Comparison of ENCODE assay signal across 1 cellular context in the genomic region with DNA sequence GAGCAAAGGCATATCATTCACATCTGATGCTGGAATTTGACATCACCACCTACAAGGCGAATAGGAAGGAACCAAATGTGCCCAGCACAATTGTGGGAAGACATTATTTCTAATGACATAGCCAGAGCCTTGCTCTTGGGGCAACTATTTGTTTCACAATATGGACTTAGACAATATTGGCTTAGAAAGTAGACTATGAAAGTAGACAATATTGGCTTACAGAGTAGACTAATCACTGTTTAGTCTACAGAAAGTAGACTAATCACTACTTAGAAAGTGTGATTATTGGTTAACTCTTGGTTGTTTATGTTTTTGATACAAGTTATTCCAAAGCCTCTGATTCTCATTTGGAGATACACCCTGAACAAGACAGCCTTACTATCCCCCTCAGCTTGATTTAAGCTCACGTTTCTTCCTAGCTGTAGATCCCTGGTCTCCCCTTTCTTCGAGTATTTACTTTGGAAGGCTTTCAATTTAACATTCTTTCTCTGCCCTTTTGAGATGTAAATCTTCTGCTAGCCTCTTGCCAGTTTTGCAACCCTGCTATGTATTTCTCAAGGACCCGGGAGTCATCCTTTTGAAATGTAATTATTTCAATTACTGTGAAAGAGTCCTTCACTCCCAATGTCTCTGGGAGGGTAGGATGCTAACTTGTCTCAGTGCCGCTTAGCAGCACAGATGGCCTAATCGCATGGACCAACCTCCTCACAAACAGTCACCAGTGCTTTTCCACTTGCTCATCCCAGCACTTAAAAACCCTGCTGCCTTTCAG.
TF ChIP-seq lines count a peak whose summit lies in the region.

No MANE protein-coding gene starts in this region.

TF ChIP-seq in GM23338, 12 proteins besides CTCF, POLR2A, EP300 and RAD21 (continued from another document):
- TF ChIP-seq, protein P1, sequence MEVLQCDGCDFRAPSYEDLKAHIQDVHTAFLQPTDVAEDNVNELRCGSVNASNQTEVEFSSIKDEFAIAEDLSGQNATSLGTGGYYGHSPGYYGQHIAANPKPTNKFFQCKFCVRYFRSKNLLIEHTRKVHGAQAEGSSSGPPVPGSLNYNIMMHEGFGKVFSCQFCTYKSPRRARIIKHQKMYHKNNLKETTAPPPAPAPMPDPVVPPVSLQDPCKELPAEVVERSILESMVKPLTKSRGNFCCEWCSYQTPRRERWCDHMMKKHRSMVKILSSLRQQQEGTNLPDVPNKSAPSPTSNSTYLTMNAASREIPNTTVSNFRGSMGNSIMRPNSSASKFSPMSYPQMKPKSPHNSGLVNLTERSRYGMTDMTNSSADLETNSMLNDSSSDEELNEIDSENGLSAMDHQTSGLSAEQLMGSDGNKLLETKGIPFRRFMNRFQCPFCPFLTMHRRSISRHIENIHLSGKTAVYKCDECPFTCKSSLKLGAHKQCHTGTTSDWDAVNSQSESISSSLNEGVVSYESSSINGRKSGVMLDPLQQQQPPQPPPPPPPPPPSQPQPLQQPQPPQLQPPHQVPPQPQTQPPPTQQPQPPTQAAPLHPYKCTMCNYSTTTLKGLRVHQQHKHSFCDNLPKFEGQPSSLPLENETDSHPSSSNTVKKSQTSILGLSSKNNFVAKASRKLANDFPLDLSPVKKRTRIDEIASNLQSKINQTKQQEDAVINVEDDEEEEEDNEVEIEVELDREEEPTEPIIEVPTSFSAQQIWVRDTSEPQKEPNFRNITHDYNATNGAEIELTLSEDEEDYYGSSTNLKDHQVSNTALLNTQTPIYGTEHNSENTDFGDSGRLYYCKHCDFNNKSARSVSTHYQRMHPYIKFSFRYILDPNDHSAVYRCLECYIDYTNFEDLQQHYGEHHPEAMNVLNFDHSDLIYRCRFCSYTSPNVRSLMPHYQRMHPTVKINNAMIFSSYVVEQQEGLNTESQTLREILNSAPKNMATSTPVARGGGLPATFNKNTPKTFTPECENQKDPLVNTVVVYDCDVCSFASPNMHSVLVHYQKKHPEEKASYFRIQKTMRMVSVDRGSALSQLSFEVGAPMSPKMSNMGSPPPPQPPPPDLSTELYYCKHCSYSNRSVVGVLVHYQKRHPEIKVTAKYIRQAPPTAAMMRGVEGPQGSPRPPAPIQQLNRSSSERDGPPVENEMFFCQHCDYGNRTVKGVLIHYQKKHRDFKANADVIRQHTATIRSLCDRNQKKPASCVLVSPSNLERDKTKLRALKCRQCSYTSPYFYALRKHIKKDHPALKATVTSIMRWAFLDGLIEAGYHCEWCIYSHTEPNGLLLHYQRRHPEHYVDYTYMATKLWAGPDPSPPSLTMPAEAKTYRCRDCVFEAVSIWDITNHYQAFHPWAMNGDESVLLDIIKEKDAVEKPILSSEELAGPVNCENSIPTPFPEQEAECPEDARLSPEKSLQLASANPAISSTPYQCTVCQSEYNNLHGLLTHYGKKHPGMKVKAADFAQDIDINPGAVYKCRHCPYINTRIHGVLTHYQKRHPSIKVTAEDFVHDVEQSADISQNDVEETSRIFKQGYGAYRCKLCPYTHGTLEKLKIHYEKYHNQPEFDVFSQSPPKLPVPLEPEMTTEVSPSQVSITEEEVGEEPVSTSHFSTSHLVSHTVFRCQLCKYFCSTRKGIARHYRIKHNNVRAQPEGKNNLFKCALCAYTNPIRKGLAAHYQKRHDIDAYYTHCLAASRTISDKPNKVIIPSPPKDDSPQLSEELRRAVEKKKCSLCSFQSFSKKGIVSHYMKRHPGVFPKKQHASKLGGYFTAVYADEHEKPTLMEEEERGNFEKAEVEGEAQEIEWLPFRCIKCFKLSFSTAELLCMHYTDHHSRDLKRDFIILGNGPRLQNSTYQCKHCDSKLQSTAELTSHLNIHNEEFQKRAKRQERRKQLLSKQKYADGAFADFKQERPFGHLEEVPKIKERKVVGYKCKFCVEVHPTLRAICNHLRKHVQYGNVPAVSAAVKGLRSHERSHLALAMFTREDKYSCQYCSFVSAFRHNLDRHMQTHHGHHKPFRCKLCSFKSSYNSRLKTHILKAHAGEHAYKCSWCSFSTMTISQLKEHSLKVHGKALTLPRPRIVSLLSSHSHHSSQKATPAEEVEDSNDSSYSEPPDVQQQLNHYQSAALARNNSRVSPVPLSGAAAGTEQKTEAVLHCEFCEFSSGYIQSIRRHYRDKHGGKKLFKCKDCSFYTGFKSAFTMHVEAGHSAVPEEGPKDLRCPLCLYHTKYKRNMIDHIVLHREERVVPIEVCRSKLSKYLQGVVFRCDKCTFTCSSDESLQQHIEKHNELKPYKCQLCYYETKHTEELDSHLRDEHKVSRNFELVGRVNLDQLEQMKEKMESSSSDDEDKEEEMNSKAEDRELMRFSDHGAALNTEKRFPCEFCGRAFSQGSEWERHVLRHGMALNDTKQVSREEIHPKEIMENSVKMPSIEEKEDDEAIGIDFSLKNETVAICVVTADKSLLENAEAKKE (CRISPR knock-in tag; IDR thresholded peaks at IDR 0.05): no peak; the same call in 1 of the 2 replicates
- no peak for TF ChIP-seq JUNB (IDR thresholded peaks at IDR 0.05; ENCODE audit: unreplicated experiment)
- TF ChIP-seq ZNF114 (CRISPR knock-in tag; IDR thresholded peaks at IDR 0.05): no peak
- TF ChIP-seq, protein P2, sequence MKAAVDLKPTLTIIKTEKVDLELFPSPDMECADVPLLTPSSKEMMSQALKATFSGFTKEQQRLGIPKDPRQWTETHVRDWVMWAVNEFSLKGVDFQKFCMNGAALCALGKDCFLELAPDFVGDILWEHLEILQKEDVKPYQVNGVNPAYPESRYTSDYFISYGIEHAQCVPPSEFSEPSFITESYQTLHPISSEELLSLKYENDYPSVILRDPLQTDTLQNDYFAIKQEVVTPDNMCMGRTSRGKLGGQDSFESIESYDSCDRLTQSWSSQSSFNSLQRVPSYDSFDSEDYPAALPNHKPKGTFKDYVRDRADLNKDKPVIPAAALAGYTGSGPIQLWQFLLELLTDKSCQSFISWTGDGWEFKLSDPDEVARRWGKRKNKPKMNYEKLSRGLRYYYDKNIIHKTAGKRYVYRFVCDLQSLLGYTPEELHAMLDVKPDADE (IDR thresholded peaks at IDR 0.05): no peak
TF ChIP-seq in GM23338: peak in this region for 2.
